ENCODE assay signal across 15 cellular contexts in genomic region chr11:8277691-8278090, GRCh38. TPM values are rescaled to one million over a fixed set of nuclear protein-coding genes. Genes with fewer than 3 reads are reported as not detected.
"Had no signal": no experiment of that assay in that cellular context is flagged by ENCODE, and none has a peak within 500 bp of the region (broad histone marks: within the 10 kb centered on the region; RNA-seq: fewer than 3 reads in every experiment).

No MANE protein-coding gene starts in this region.

- H3K27me3 ChIP-seq: testis, upper lobe of left lung had no signal

- H3K4me1 ChIP-seq: SJSA1, testis had no signal

- H3K36me3 ChIP-seq: SJSA1, stomach, upper lobe of left lung had no signal

- ATAC-seq: activated CD4-positive, CD25-positive, alpha-beta regulatory T cell treated with anti-CD3 and anti-CD28 coated beads, Interleukin-2, amount 50 U/mL, for 24 hours had no signal

- H3K27ac ChIP-seq: SJSA1, stomach, testis, upper lobe of left lung had no signal

- H3K9me3 ChIP-seq: SJSA1, testis had no signal

- H3K4me3 ChIP-seq: SJSA1, stomach, testis, upper lobe of left lung had no signal

- DNase-seq: activated CD4-positive, alpha-beta T cell treated with anti-CD3 and anti-CD28 coated beads, Interleukin-2, amount 50 U/mL, for 1 hour; activated CD8-positive, alpha-beta memory T cell treated with anti-CD3 and anti-CD28 coated beads for 24 hours; amniotic stem cell; caudate nucleus; kidney glomerular epithelial cell; nucleus accumbens; testis had no signal

RNA-seq across cellular contexts. Expression of gene LMO1, which starts 14.0 kb away (rescaled TPM):
- total RNA-seq: dermis microvascular lymphatic vessel endothelial cell, epithelial cell of proximal tubule, liver, SJSA1, skeletal muscle tissue, stomach had no signal
- polyA plus RNA-seq: liver had no signal
